ENCODE assay signal across 19 cellular contexts in genomic region chr1:178593526-178593925, GRCh38.
DNase-seq lines count a peak whose midpoint lies in the region; ATAC-seq and TF ChIP-seq lines count a peak whose summit lies in the region.
"Had no signal": no experiment of that assay in that cellular context is flagged by ENCODE, and none has a peak within 500 bp of the region (broad histone marks: within the 10 kb centered on the region; RNA-seq: fewer than 3 reads in every experiment).

No MANE protein-coding gene starts in this region.

- H3K4me3 ChIP-seq in right cardiac atrium (ENCODE audit: low read length) (no peak overlapping the region), endodermal cell (ENCODE audit: low read length) (no peak overlapping the region), tibial nerve (no peak overlapping the region)
- H3K4me3 ChIP-seq: K562, SJSA1 had no signal

- H3K9me3 Mint-ChIP-seq in endodermal cell (peaks cover 13% of the 10 kb centered on the region), neural crest cell (peaks cover 17% of the 10 kb centered on the region)
- H3K9me3 Mint-ChIP-seq: CD4-positive, alpha-beta T cell had no signal

- no peak overlapping the region for H3K27ac ChIP-seq in right cardiac atrium (ENCODE audit: low read length)
- peak overlapping the region; percentile 72 for H3K27ac ChIP-seq in endodermal cell (ENCODE audit: low read depth, low read length)
- H3K27ac ChIP-seq in tibial nerve: peak overlapping the region; percentile 13 to 67 (median 40)
- H3K27ac ChIP-seq: RWPE1, SJSA1 had no signal

- H3K27me3 Mint-ChIP-seq in endodermal cell (ENCODE audit: insufficient read depth) (peaks cover 4% of the 10 kb centered on the region), neural crest cell (ENCODE audit: low read depth) (no peaks in the 10 kb centered on the region)

- no peak for TF ChIP-seq EP300 in tibial nerve (IDR thresholded peaks at IDR 0.05)

- H3K27me3 ChIP-seq in right cardiac atrium (ENCODE audit: control insufficient read depth, insufficient read depth) (no peaks in the 10 kb centered on the region), endodermal cell (ENCODE audit: control insufficient read depth, insufficient read depth, low read length, poor library complexity, severe bottlenecking) (no peaks in the 10 kb centered on the region), tibial nerve (no peaks in the 10 kb centered on the region)
- H3K27me3 ChIP-seq: SJSA1 had no signal

- H3K27ac Mint-ChIP-seq in endodermal cell (no peak overlapping the region), neural crest cell (ENCODE audit: unreplicated experiment) (peak overlapping the region; percentile 86)
- H3K27ac Mint-ChIP-seq: CD4-positive, alpha-beta T cell had no signal

- H3K9ac ChIP-seq in endodermal cell (ENCODE audit: extremely low read depth, low read length, poor library complexity, severe bottlenecking): no peak overlapping the region

- H3K36me3 Mint-ChIP-seq in endodermal cell (ENCODE audit: low read depth) (no peaks in the 10 kb centered on the region), neural crest cell (ENCODE audit: low read depth) (peaks cover 12% of the 10 kb centered on the region)

- TF ChIP-seq POLR2A in tibial nerve (IDR thresholded peaks at IDR 0.05): no peak

- no peak overlapping the region for H3K4me3 Mint-ChIP-seq in endodermal cell
- no peak overlapping the region for H3K4me3 Mint-ChIP-seq in neural crest cell
- H3K4me3 Mint-ChIP-seq: CD4-positive, alpha-beta T cell had no signal

- H3K36me3 ChIP-seq in endodermal cell (ENCODE audit: control insufficient read depth, insufficient read depth, low read length): no peaks in the 10 kb centered on the region
- no peaks in the 10 kb centered on the region for H3K36me3 ChIP-seq in tibial nerve
- H3K36me3 ChIP-seq: SJSA1 had no signal

- TF ChIP-seq CTCF in endodermal cell (conservative IDR thresholded peaks at IDR 0.05) (no peak), neural crest cell (conservative IDR thresholded peaks at IDR 0.05) (no peak), tibial nerve (IDR thresholded peaks at IDR 0.05) (no peak)

- intact Hi-C loops in left ventricle myocardium superior (cut with micrococcal nuclease) (no loop called here), right cardiac atrium (cut with DNase I) (no loop called here)

- H3K4me1 Mint-ChIP-seq in endodermal cell (no peaks in the 10 kb centered on the region), neural crest cell (peaks cover 24% of the 10 kb centered on the region)

- ATAC-seq in left ventricle myocardium superior (peak; percentile 17), right cardiac atrium (no peak), GM18519 (IDR thresholded peaks at IDR 0.05; ENCODE audit: low FRiP score, unreplicated experiment) (no peak)
- ATAC-seq: K562, PC-3 had no signal

- no peak for DNase-seq in left ventricle myocardium superior
- DNase-seq in right cardiac atrium: no peak
- DNase-seq in endodermal cell: no peak
- no peak for DNase-seq in neural crest cell (ENCODE audit: low read depth, low spot score)
- DNase-seq in tibial nerve (ENCODE audit: low spot score in 2 of 2): no peak
- DNase-seq in SW 1271 (lab: John Stamatoyannopoulos, UW): no peak
- DNase-seq in NCI-H2196 (lab: John Stamatoyannopoulos, UW; ENCODE audit: unreplicated experiment): no peak
- DNase-seq: CD4-positive, alpha-beta T cell; DMS53; EL; NCI-H1105; NCI-H2227 treated with DMSO at 0.1 percent for 48 hours; NCI-H510A treated with DMSO at 0.1 percent for 48 hours; NCI-H82; PC-3 had no signal

- H3K9me3 ChIP-seq in right cardiac atrium (ENCODE audit: control insufficient read depth, low read length): no peaks in the 10 kb centered on the region
- peaks cover 6% of the 10 kb centered on the region for H3K9me3 ChIP-seq in endodermal cell (ENCODE audit: control insufficient read depth, low read length)
- H3K9me3 ChIP-seq in tibial nerve: no peaks in the 10 kb centered on the region
- H3K9me3 ChIP-seq: SJSA1 had no signal

- no peaks in the 10 kb centered on the region for H3K4me1 ChIP-seq in right cardiac atrium (ENCODE audit: control insufficient read depth, insufficient read depth, low read length)
- no peaks in the 10 kb centered on the region for H3K4me1 ChIP-seq in endodermal cell (ENCODE audit: control insufficient read depth, insufficient read depth, low read length)
- H3K4me1 ChIP-seq in tibial nerve: peaks cover 0 to 19% (median 11%) of the 10 kb centered on the region in 4 donors
- H3K4me1 ChIP-seq: SJSA1 had no signal
